ENCODE assay signal across 8 cellular contexts in genomic region chr5:81852277-81853004, GRCh38.
DNase-seq lines count a peak whose midpoint lies in the region; ATAC-seq and TF ChIP-seq lines count a peak whose summit lies in the region.

No MANE protein-coding gene starts in this region.

- peak overlapping the region; percentile 89 for H3K4me3 Mint-ChIP-seq in CD4-positive, alpha-beta T cell

- H4K8ac ChIP-seq in mesenchymal stem cell (ENCODE audit: low read length): peak overlapping the region; percentile 96

- POLR2A ChIA-PET in CD4-positive, alpha-beta T cell (lab: Charles Lee): interaction anchor here (0.6 to 7.5 kb wide), 32 partner anchors 10 to 553 kb away, joined by 3 to 383 read pairs (median 4); partner anchors contain the start of genes ATG10, RPS23 and SSBP2

- H3K4me1 ChIP-seq in RWPE2 (ENCODE audit: insufficient read depth, poor library complexity, severe bottlenecking): peaks cover 36% of the 10 kb centered on the region
- H3K4me1 ChIP-seq in duodenal mucosa (ENCODE audit: control insufficient read depth in 1 of 2, insufficient read depth in 2 of 2, low read length in 2 of 2): peaks cover 23 to 25% of the 10 kb centered on the region in 2 donors
- peaks cover 17% of the 10 kb centered on the region for H3K4me1 ChIP-seq in mesenchymal stem cell (ENCODE audit: control insufficient read depth, insufficient read depth, low read depth, low read length)
- H3K4me1 ChIP-seq in tibial artery: peaks cover 0 to 89% (median 61%) of the 10 kb centered on the region in 4 donors

- peak overlapping the region; percentile 77 for H2BK15ac ChIP-seq in mesenchymal stem cell (ENCODE audit: low read depth, poor library complexity, severe bottlenecking)

- peak overlapping the region; percentile 9 to 59 for H2BK12ac ChIP-seq in mesenchymal stem cell (ENCODE audit: low read length in 2 of 2)

- peak overlapping the region; percentile 77 for H3K4me2 ChIP-seq in mesenchymal stem cell (ENCODE audit: low read length, poor library complexity, severe bottlenecking)

- intact Hi-C loops in CD4-positive, alpha-beta T cell (cut with DNase I, micrococcal nuclease): loop anchor here (2.0 to 10.0 kb wide), 6 partner anchors 116 to 548 kb away; partner anchors contain the start of genes ATG10 (in 1 of the 2), RPS23 (in 1 of the 2) and ZCCHC9 (in 1 of the 2)
- intact Hi-C loops in tibial artery (cut with DNase I; ENCODE audit: low total_unique reads): loop anchor here (5.0 to 10.0 kb wide), 3 partner anchors 120 to 348 kb away; partner anchors contain the start of gene ATG10

- peak overlapping the region in 1 of 2 experiments; percentile 81 for H3K4ac ChIP-seq in mesenchymal stem cell (ENCODE audit: low read depth in 1 of 2, low read length in 2 of 2)

- peaks cover 60% of the 10 kb centered on the region for H3K4me1 Mint-ChIP-seq in CD4-positive, alpha-beta T cell (ENCODE audit: low read depth)

- 4% methylated on average over 21 of the region's 26 CpGs for WGBS in mesenchymal stem cell

- no peaks in the 10 kb centered on the region for H3K9me3 Mint-ChIP-seq in CD4-positive, alpha-beta T cell

- peak overlapping the region; percentile 91 for H4K91ac ChIP-seq in mesenchymal stem cell (ENCODE audit: low read length)

- peaks cover 4% of the 10 kb centered on the region for H3K36me3 Mint-ChIP-seq in CD4-positive, alpha-beta T cell (ENCODE audit: low read depth)

- no peak for TF ChIP-seq CTCF in CD4-positive, alpha-beta T cell (IDR thresholded peaks at IDR 0.05)
- TF ChIP-seq CTCF in HL-60 (IDR thresholded peaks at IDR 0.05; ENCODE audit: insufficient read depth, low read length) (no peak), RWPE2 (IDR thresholded peaks at IDR 0.05; ENCODE audit: poor library complexity, severe bottlenecking) (no peak), tibial artery (IDR thresholded peaks at IDR 0.05) (no peak)

- CTCF ChIA-PET in CD4-positive, alpha-beta T cell (lab: Charles Lee): interaction anchor here (1.0 to 2.7 kb wide), 3 partner anchors 14 to 102 kb away, joined by 5 to 16 read pairs (median 11); partner anchors contain the start of gene SSBP2

- H2BK5ac ChIP-seq in mesenchymal stem cell (ENCODE audit: low read depth, low read length, poor library complexity, severe bottlenecking): peak overlapping the region; percentile 85

- H3K14ac ChIP-seq in mesenchymal stem cell (ENCODE audit: low read length in 2 of 2): no peak overlapping the region

- H3K4me3 ChIP-seq in HL-60 (replicated peaks; ENCODE audit: insufficient read depth, low read length) (peak overlapping the region; percentile 24), RWPE2 (ENCODE audit: severe bottlenecking) (no peak overlapping the region), duodenal mucosa (ENCODE audit: low read depth in 1 of 2, low read length in 2 of 2) (peak overlapping the region; percentile 74 to 75), mesenchymal stem cell (ENCODE audit: insufficient read depth in 1 of 2, low read depth in 1 of 2, low read length in 2 of 2) (peak overlapping the region; percentile 37 to 75), tibial artery (peak overlapping the region; percentile 54 to 62)

- H3K18ac ChIP-seq in mesenchymal stem cell (ENCODE audit: low read depth in 1 of 2, low read length in 2 of 2): peak overlapping the region; percentile 92 to 95

- H2AK5ac ChIP-seq in mesenchymal stem cell (ENCODE audit: low read length, severe bottlenecking): peak overlapping the region; percentile 57

- H3K27me3 ChIP-seq in CD4-positive, alpha-beta T cell (ENCODE audit: control insufficient read depth, insufficient read depth, low read length): no peaks in the 10 kb centered on the region
- H3K27me3 ChIP-seq in HL-60 (ENCODE audit: insufficient read depth, poor library complexity, severe bottlenecking): no peaks in the 10 kb centered on the region
- H3K27me3 ChIP-seq in RWPE2 (ENCODE audit: insufficient read depth, poor library complexity, severe bottlenecking): no peaks in the 10 kb centered on the region
- no peaks in the 10 kb centered on the region for H3K27me3 ChIP-seq in duodenal mucosa (ENCODE audit: control insufficient read depth in 1 of 2, insufficient read depth in 2 of 2, low read length in 2 of 2)
- no peaks in the 10 kb centered on the region for H3K27me3 ChIP-seq in mesenchymal stem cell (ENCODE audit: control insufficient read depth in 1 of 2, insufficient read depth in 1 of 2, low read length in 2 of 2)
- H3K27me3 ChIP-seq in tibial artery: no peaks in the 10 kb centered on the region

- peak overlapping the region; percentile 96 for H3K27ac Mint-ChIP-seq in CD4-positive, alpha-beta T cell

- no peaks in the 10 kb centered on the region for H3K27me3 Mint-ChIP-seq in CD4-positive, alpha-beta T cell

- DNase-seq in CD4-positive, alpha-beta T cell: peak in 4 of 10 experiments; percentile 7 to 15 (median 11)
- DNase-seq in HL-60 (ENCODE audit: low read depth in 1 of 2, low spot score in 1 of 2) (peak in 1 of 2 experiments; percentile 41), RWPE2 (ENCODE audit: low spot score) (no peak), mesenchymal stem cell (peak; percentile 66), tibial artery (peak in 1 of 2 donors; percentile 22), CD1c-positive myeloid dendritic cell (ENCODE audit: extremely low spot score) (no peak)

- no peaks in the 10 kb centered on the region for H3K79me1 ChIP-seq in mesenchymal stem cell (replicated peaks; ENCODE audit: low read length, poor library complexity, severe bottlenecking)

- no peaks in the 10 kb centered on the region for H3K36me3 ChIP-seq in RWPE2 (ENCODE audit: low read depth)
- H3K36me3 ChIP-seq in duodenal mucosa (ENCODE audit: control insufficient read depth in 1 of 2, insufficient read depth in 2 of 2, low read length in 2 of 2): no peaks in the 10 kb centered on the region
- H3K36me3 ChIP-seq in mesenchymal stem cell (ENCODE audit: control insufficient read depth in 1 of 2, insufficient read depth in 2 of 2, low read depth in 1 of 2, low read length in 2 of 2): no peaks in the 10 kb centered on the region
- no peaks in the 10 kb centered on the region for H3K36me3 ChIP-seq in tibial artery

- H3K9me3 ChIP-seq in CD4-positive, alpha-beta T cell (ENCODE audit: control insufficient read depth, low read length): no peaks in the 10 kb centered on the region
- H3K9me3 ChIP-seq in RWPE2 (ENCODE audit: severe bottlenecking) (no peaks in the 10 kb centered on the region), duodenal mucosa (ENCODE audit: control insufficient read depth in 1 of 2, low read length in 2 of 2) (no peaks in the 10 kb centered on the region), mesenchymal stem cell (ENCODE audit: control insufficient read depth, low read length) (no peaks in the 10 kb centered on the region), tibial artery (no peaks in the 10 kb centered on the region)

- peak overlapping the region in 1 of 2 donors; percentile 33 for H3K9ac ChIP-seq in duodenal mucosa (ENCODE audit: low read depth in 1 of 2, low read length in 2 of 2)
- peak overlapping the region; percentile 96 for H3K9ac ChIP-seq in mesenchymal stem cell (ENCODE audit: low read length)

- ATAC-seq in CD4-positive, alpha-beta T cell (ENCODE audit: poor library complexity): peak; percentile 16
- ATAC-seq in RWPE2 (ENCODE audit: low read depth) (no peak), HG03457 (IDR thresholded peaks at IDR 0.05; ENCODE audit: unreplicated experiment) (no peak)

- peak overlapping the region; percentile 39 for H3K27ac ChIP-seq in CD4-positive, alpha-beta T cell (ENCODE audit: low read depth, low read length)
- peak overlapping the region; percentile 94 for H3K27ac ChIP-seq in HL-60 (replicated peaks)
- H3K27ac ChIP-seq in RWPE2 (ENCODE audit: poor library complexity, severe bottlenecking): peak overlapping the region; percentile 22
- H3K27ac ChIP-seq in duodenal mucosa (ENCODE audit: low read depth, low read length): no peak overlapping the region
- H3K27ac ChIP-seq in mesenchymal stem cell (ENCODE audit: low read length, poor library complexity, severe bottlenecking): peak overlapping the region; percentile 79
- peak overlapping the region; percentile 86 to 88 for H3K27ac ChIP-seq in tibial artery

- H2BK120ac ChIP-seq in mesenchymal stem cell (ENCODE audit: low read depth, low read length): peak overlapping the region; percentile 97

- H3K23ac ChIP-seq in mesenchymal stem cell (ENCODE audit: low read length in 2 of 2): no peak overlapping the region

- H2AFZ ChIP-seq in mesenchymal stem cell (ENCODE audit: low read depth, low read length): no peak overlapping the region
